ENCODE assay signal across 19 cellular contexts in the genomic region with DNA sequence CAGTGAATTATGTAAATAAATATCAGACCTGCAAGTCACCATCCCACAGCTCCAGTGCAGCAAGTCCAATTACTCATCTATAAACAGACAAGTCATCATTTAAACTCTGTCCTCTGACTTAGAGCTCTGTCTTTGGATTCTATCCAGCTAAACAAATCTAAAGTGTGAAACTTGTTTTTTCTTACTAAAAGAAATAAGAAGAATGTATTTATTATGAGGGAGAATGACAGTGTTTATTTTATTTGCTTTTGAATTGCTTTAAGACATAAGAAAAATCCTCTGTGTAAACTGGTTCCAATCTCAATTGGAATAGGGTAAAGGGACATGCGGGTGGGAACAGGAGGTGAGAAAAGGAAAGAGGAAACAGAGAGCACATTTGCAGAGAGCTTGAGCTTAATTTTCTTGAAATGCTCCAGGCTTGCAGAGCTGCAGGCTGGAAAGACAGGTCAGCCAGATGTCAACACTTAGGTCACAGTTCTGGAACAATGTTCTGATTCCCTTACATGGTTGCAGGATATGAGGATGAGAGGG.
DNase-seq lines count a peak whose midpoint lies in the region; ATAC-seq, FAIRE-seq and TF ChIP-seq lines count a peak whose summit lies in the region.
"Had no signal": no experiment of that assay in that cellular context is flagged by ENCODE, and none has a peak within 500 bp of the region (broad histone marks: within the 10 kb centered on the region; RNA-seq: fewer than 3 reads in every experiment).

No MANE protein-coding gene starts in this region.

- H3K4me1 ChIP-seq in adipocyte (ENCODE audit: control insufficient read depth, insufficient read depth, low read length) (peaks cover 13% of the 10 kb centered on the region), pancreas (no peaks in the 10 kb centered on the region)

- H3K4me3 ChIP-seq in adipocyte (ENCODE audit: low read length): no peak overlapping the region
- no peak overlapping the region for H3K4me3 ChIP-seq in pancreas

- no peak for TF ChIP-seq CTCF in pancreas (IDR thresholded peaks at IDR 0.05)

- H3K36me3 ChIP-seq in adipocyte (ENCODE audit: control insufficient read depth, insufficient read depth, low read length, severe bottlenecking) (no peaks in the 10 kb centered on the region), pancreas (no peaks in the 10 kb centered on the region)

- H3K9me3 ChIP-seq in adipocyte (ENCODE audit: control insufficient read depth, low read length) (no peaks in the 10 kb centered on the region), pancreas (no peaks in the 10 kb centered on the region)

- WGBS in pancreas, 2 donors: 83 to 86% methylated on average over 1 of the region's 1 CpG

- H3K9ac ChIP-seq in adipocyte (ENCODE audit: low read length): no peak overlapping the region

- H3K27me3 ChIP-seq in adipocyte (replicated peaks; ENCODE audit: control insufficient read depth, insufficient read depth, low read length): no peaks in the 10 kb centered on the region
- no peaks in the 10 kb centered on the region for H3K27me3 ChIP-seq in pancreas

- peak; percentile 59 for FAIRE-seq in pancreas (lab: Jason Lieb, UNC)

- DNase-seq in EH (ENCODE audit: low read depth) (peak; percentile 81), adipocyte (ENCODE audit: low read depth) (peak; percentile 40), fibroblast of the conjunctiva (ENCODE audit: low read depth) (peak; percentile 9), pancreas (no peak), 8988T (no peak), superior temporal gyrus (ENCODE audit: extremely low spot score) (no peak), caudate nucleus (lab: John Stamatoyannopoulos, UW) (no peak)
- DNase-seq in activated naive CD4-positive, alpha-beta T cell treated with Interleukin-2 at 50 U/mL for 16 hours: no peak
- DNase-seq: activated gamma-delta T cell; AML-193; effector CD4-positive, alpha-beta T cell; head of caudate nucleus; naive B cell; NCI-H2107; NCI-H69; right cardiac atrium; stimulated activated CD4-positive, alpha-beta T cell treated with anti-CD3 and anti-CD28 coated beads, Interleukin-4, amount 100 ng/mL, for 1 hour had no signal

- H3K27ac ChIP-seq in pancreas (no peak overlapping the region), caudate nucleus (ENCODE audit: low read depth, low read length) (no peak overlapping the region)

- intact Hi-C loops in pancreas (cut with DNase I): no loop called here

- peak in 2 of 4 donors; percentile 25 to 42 for ATAC-seq in pancreas
- ATAC-seq: Panc1, WTC11 had no signal

Comparison
In these comparisons a context has a peak if more than half of its experiments do, and no peak if none do; other contexts are left out.
1. DNase-seq: peak in EH (single experiment), adipocyte (single experiment) and fibroblast of the conjunctiva (single experiment); none in pancreas (0 of 6), 8988T (single experiment), activated naive CD4-positive, alpha-beta T cell treated with Interleukin-2 at 50 U/mL for 16 hours (single experiment), superior temporal gyrus (single experiment) and caudate nucleus (0 of 61).